Comparison of ENCODE assay signal across 7 cellular contexts in genomic region chrX:44874481-44875184, GRCh38. TPM values are rescaled to one million over a fixed set of nuclear protein-coding genes. Genes with fewer than 3 reads are reported as not detected.
DNase-seq lines count a peak whose midpoint lies in the region; ATAC-seq and TF ChIP-seq lines count a peak whose summit lies in the region.

No MANE protein-coding gene starts in this region.

- peaks cover 76% of the 10 kb centered on the region for H3K79me2 ChIP-seq in MM.1S (ENCODE audit: low read length)

- peaks cover 6% of the 10 kb centered on the region for H3K4me1 Mint-ChIP-seq in activated CD4-positive, alpha-beta T cell treated with anti-CD3 and anti-CD28 coated beads, Interleukin-2, amount 10 ng/mL, durations not matched to agents 24 days and 14 days

- peak overlapping the region; percentile 99 for H3K27ac Mint-ChIP-seq in activated CD4-positive, alpha-beta T cell treated with anti-CD3 and anti-CD28 coated beads, Interleukin-2, amount 10 ng/mL, durations not matched to agents 24 days and 14 days

- no peaks in the 10 kb centered on the region for H3K27me3 ChIP-seq in GM06990 (replicated peaks; ENCODE audit: control insufficient read depth, insufficient read depth, low read length)
- no peaks in the 10 kb centered on the region for H3K27me3 ChIP-seq in MM.1S (replicated peaks; ENCODE audit: insufficient read depth, low read length)
- no peaks in the 10 kb centered on the region for H3K27me3 ChIP-seq in suprapubic skin

- H3K36me3 ChIP-seq in GM06990 (ENCODE audit: control insufficient read depth, insufficient read depth, low read length) (no peaks in the 10 kb centered on the region; the same call in 1 of the 2 replicates), MM.1S (replicated peaks; ENCODE audit: insufficient read depth, low read length) (no peaks in the 10 kb centered on the region), suprapubic skin (no peaks in the 10 kb centered on the region)

- peak overlapping the region; percentile 80 for H3K4me2 ChIP-seq in MM.1S (ENCODE audit: low read depth, low read length)

- H3K9me3 Mint-ChIP-seq in activated CD4-positive, alpha-beta T cell treated with anti-CD3 and anti-CD28 coated beads, Interleukin-2, amount 10 ng/mL, durations not matched to agents 24 days and 14 days: no peaks in the 10 kb centered on the region

- H3K4me3 ChIP-seq in GM06990 (replicated peaks; ENCODE audit: low read depth, low read length) (peak overlapping the region; percentile 75), MM.1S (ENCODE audit: low read length) (peak overlapping the region; percentile 76), suprapubic skin (peak overlapping the region; percentile 79)

- peak; percentile 19 for DNase-seq in GM06990 (ENCODE audit: extremely low read depth, insufficient read length)
- peak; percentile 13 for DNase-seq in MM.1S
- DNase-seq in activated CD4-positive, alpha-beta T cell treated with anti-CD3 and anti-CD28 coated beads, Interleukin-2, amount 10 ng/mL, durations not matched to agents 24 days and 14 days: peak; percentile 71
- DNase-seq in effector CD8-positive, alpha-beta T cell (lab: John Stamatoyannopoulos, UW): peak; percentile 12
- DNase-seq in midbrain (lab: John Stamatoyannopoulos, UW): peak; percentile 41
- DNase-seq in suprapubic skin (ENCODE audit: low spot score in 2 of 2): no peak

- H4K20me1 ChIP-seq in MM.1S (ENCODE audit: insufficient read depth, low read length): no peaks in the 10 kb centered on the region

- H3K9me2 ChIP-seq in MM.1S (replicated peaks; ENCODE audit: insufficient read depth, low read length): no peaks in the 10 kb centered on the region

- H3K9ac ChIP-seq in MM.1S (ENCODE audit: low read length): peak overlapping the region; percentile 90

- H2AFZ ChIP-seq in MM.1S (ENCODE audit: low read length): no peak overlapping the region

- intact Hi-C loops in activated CD4-positive, alpha-beta T cell treated with anti-CD3 and anti-CD28 coated beads, Interleukin-2, amount 10 ng/mL, durations not matched to agents 24 days and 14 days (cut with micrococcal nuclease): loop anchor here (5.0 to 10.0 kb wide), 6 partner anchors 73 to 1963 kb away; partner anchors contain the start of gene RP2

- H3K36me3 Mint-ChIP-seq in activated CD4-positive, alpha-beta T cell treated with anti-CD3 and anti-CD28 coated beads, Interleukin-2, amount 10 ng/mL, durations not matched to agents 24 days and 14 days (ENCODE audit: low read depth): peaks cover 6% of the 10 kb centered on the region

- H3K9me3 ChIP-seq in MM.1S (replicated peaks; ENCODE audit: insufficient read depth, low read length) (no peaks in the 10 kb centered on the region), suprapubic skin (no peaks in the 10 kb centered on the region)

- no peaks in the 10 kb centered on the region for H3K4me1 ChIP-seq in MM.1S (ENCODE audit: low read length)
- H3K4me1 ChIP-seq in suprapubic skin: no peaks in the 10 kb centered on the region

- no peak for TF ChIP-seq EP300 in suprapubic skin (IDR thresholded peaks at IDR 0.05)

- TF ChIP-seq POLR2A in suprapubic skin (IDR thresholded peaks at IDR 0.05): no peak

- no peaks in the 10 kb centered on the region for H3K27me3 Mint-ChIP-seq in activated CD4-positive, alpha-beta T cell treated with anti-CD3 and anti-CD28 coated beads, Interleukin-2, amount 10 ng/mL, durations not matched to agents 24 days and 14 days

- H3K27ac ChIP-seq in MM.1S (ENCODE audit: low read length): peak overlapping the region; percentile 88
- H3K27ac ChIP-seq in suprapubic skin: peak overlapping the region; percentile 96

- peak overlapping the region; percentile 95 for H3K4me3 Mint-ChIP-seq in activated CD4-positive, alpha-beta T cell treated with anti-CD3 and anti-CD28 coated beads, Interleukin-2, amount 10 ng/mL, durations not matched to agents 24 days and 14 days

- under 1% methylated on average over 12 of the region's 12 CpGs for WGBS in suprapubic skin

- H3F3A ChIP-seq in MM.1S (ENCODE audit: insufficient read depth, low read length): peaks cover 10% of the 10 kb centered on the region; the same call in 1 of the 2 replicates

- TF ChIP-seq CTCF in GM06990 (IDR thresholded peaks at IDR 0.05; ENCODE audit: insufficient read depth, low read length, poor library complexity, severe bottlenecking) (no peak), MM.1S (IDR thresholded peaks at IDR 0.05; ENCODE audit: low read length) (no peak), suprapubic skin (IDR thresholded peaks at IDR 0.05) (no peak)

- ATAC-seq in GM18867 (IDR thresholded peaks at IDR 0.05; ENCODE audit: unreplicated experiment): no peak

RNA-seq across cellular contexts. Expression of gene KDM6A, which starts 1.6 kb away (rescaled TPM):
- 24.2 and 26.2 TPM in 2 replicates for total RNA-seq in activated CD4-positive, alpha-beta T cell treated with anti-CD3 and anti-CD28 coated beads, Interleukin-2, amount 10 ng/mL, durations not matched to agents 24 days and 14 days
- 100 to 1,000 TPM in 1 of 4 donors, 10 to 100 TPM in 3; 45.5 to 140 (median 60.9) TPM for total RNA-seq in suprapubic skin

RNA-seq across cellular contexts. Expression of gene DUSP21, which starts 30.8 kb away (rescaled TPM):
- total RNA-seq in activated CD4-positive, alpha-beta T cell treated with anti-CD3 and anti-CD28 coated beads, Interleukin-2, amount 10 ng/mL, durations not matched to agents 24 days and 14 days: not detected in 2 replicates
- total RNA-seq in suprapubic skin: not detected

Comparison
In these comparisons a context has a peak if more than half of its experiments do, and no peak if none do; other contexts are left out.
1. DNase-seq: peak in GM06990 (single experiment), MM.1S (single experiment), activated CD4-positive, alpha-beta T cell treated with anti-CD3 and anti-CD28 coated beads, Interleukin-2, amount 10 ng/mL, durations not matched to agents 24 days and 14 days (single experiment), effector CD8-positive, alpha-beta T cell (single experiment) and midbrain (single experiment); none in suprapubic skin (0 of 2).
2. Peak in every context shown above with its lines, with median percentiles within 50 percentile points of each other: H3K4me3 ChIP-seq.